In genomic region chr19:12782174-12782423, GRCh38 we compare ENCODE assay signal across 8 cellular contexts. TPM values are rescaled to one million over a fixed set of nuclear protein-coding genes. Genes with fewer than 3 reads are reported as not detected.
DNase-seq lines count a peak whose midpoint lies in the region; ATAC-seq and TF ChIP-seq lines count a peak whose summit lies in the region.

No MANE protein-coding gene starts in this region.

- H3K14ac ChIP-seq in IMR-90 (replicated peaks; ENCODE audit: low read depth, low read length) = peak overlapping the region; percentile 99

- peaks cover 40% of the 10 kb centered on the region for H3K4me1 Mint-ChIP-seq in CD14-positive monocyte
- peaks cover 25 to 26% of the 10 kb centered on the region in 2 donors for H3K4me1 Mint-ChIP-seq in natural killer cell treated with Interleukin-12 subunit alpha and Interleukin-12 subunit beta and Interleukin-15 and Interleukin-18, amount 100 ng/mL, for 72 hours (ENCODE audit: low read depth in 2 of 2)

- TF ChIP-seq CTCF in CD14-positive monocyte (IDR thresholded peaks at IDR 0.05) (no peak), IMR-90 (conservative IDR thresholded peaks at IDR 0.05; ENCODE audit: low read depth, low read length) (no peak)

- H3K4ac ChIP-seq in IMR-90 (ENCODE audit: low read depth, low read length) = peak overlapping the region; percentile 100

- H3K27me3 ChIP-seq in IMR-90 (ENCODE audit: control insufficient read depth, insufficient read depth, low read length) = no peaks in the 10 kb centered on the region

- dilution Hi-C loops in IMR-90 (cut with HindIII; ENCODE audit: low sequenced_read_pairs, unreplicated experiment) = no loop called here

- peak overlapping the region; percentile 96 for H3K4me2 ChIP-seq in IMR-90 (ENCODE audit: low read depth, low read length)

- peak overlapping the region; percentile 88 to 91 for H3K4me3 Mint-ChIP-seq in CD14-positive monocyte
- H3K4me3 Mint-ChIP-seq in natural killer cell treated with Interleukin-12 subunit alpha and Interleukin-12 subunit beta and Interleukin-15 and Interleukin-18, amount 100 ng/mL, for 72 hours = peak overlapping the region; percentile 84

- H3K56ac ChIP-seq in IMR-90 (ENCODE audit: extremely low read depth, insufficient read depth, low read length) = peak overlapping the region; percentile 82

- no peak for TF ChIP-seq RAD21 in IMR-90 (IDR thresholded peaks at IDR 0.05; ENCODE audit: low read length)

- peak overlapping the region; percentile 97 for H4K91ac ChIP-seq in IMR-90 (ENCODE audit: insufficient read depth, low read depth, low read length)

- peak overlapping the region; percentile 94 for H2BK15ac ChIP-seq in IMR-90 (ENCODE audit: low read depth, low read length)

- H3K27me3 Mint-ChIP-seq in CD14-positive monocyte (ENCODE audit: low read depth in 3 of 3) = peaks cover 0 to 7% (median 3%) of the 10 kb centered on the region in 3 donors
- no peaks in the 10 kb centered on the region for H3K27me3 Mint-ChIP-seq in natural killer cell treated with Interleukin-12 subunit alpha and Interleukin-12 subunit beta and Interleukin-15 and Interleukin-18, amount 100 ng/mL, for 72 hours

- peaks cover 0 to 45% of the 10 kb centered on the region in 2 experiments; a peak in 3 of 4 replicates for H3K79me1 ChIP-seq in IMR-90 (ENCODE audit: low read depth in 1 of 2, low read length in 2 of 2)

- H3K9ac ChIP-seq in IMR-90 (ENCODE audit: low read depth, low read length) = peak overlapping the region; percentile 79

- BruUV-seq in IMR-90 (replicated peaks; lab: Mats Ljungman, UMichigan) = no TSS peak

- no peak; the same call in 1 of the 2 replicates for TF ChIP-seq POLR2A in IMR-90 (IDR thresholded peaks at IDR 0.05; ENCODE audit: low read depth, low read length)
- TF ChIP-seq POLR2A in GM18505 (IDR thresholded peaks at IDR 0.05; ENCODE audit: borderline replicate concordance, extremely low read depth, insufficient read depth, insufficient read length) = no peak

- peak overlapping the region; percentile 92 for H3K23ac ChIP-seq in IMR-90 (ENCODE audit: low read depth, low read length)

- peaks cover 3% of the 10 kb centered on the region; the same call in 1 of the 2 replicates for H4K20me1 ChIP-seq in IMR-90 (ENCODE audit: insufficient read depth, low read length)

- H2BK5ac ChIP-seq in IMR-90 (ENCODE audit: low read depth, low read length, poor library complexity, severe bottlenecking) = peak overlapping the region; percentile 95

- H3K27ac Mint-ChIP-seq in CD14-positive monocyte = peak overlapping the region in 2 of 7 donors; percentile 96 to 99
- H3K27ac Mint-ChIP-seq in natural killer cell treated with Interleukin-12 subunit alpha and Interleukin-12 subunit beta and Interleukin-15 and Interleukin-18, amount 100 ng/mL, for 72 hours = peak overlapping the region in 1 of 2 donors; percentile 81

- peak overlapping the region; percentile 99 for H2AK5ac ChIP-seq in IMR-90 (ENCODE audit: low read depth, low read length)

- peak overlapping the region; percentile 89 for H3K27ac ChIP-seq in IMR-90 (ENCODE audit: insufficient read depth, low read length)

- intact Hi-C loops in CD14-positive monocyte (cut with micrococcal nuclease) = loop anchor here (1.0 to 10.0 kb wide), 2 partner anchors 9 to 1063 kb away; partner anchors contain the start of gene JUNB (in 1 of the 2)
- intact Hi-C loops in IMR-90 (cut with micrococcal nuclease) = no loop called here

- H2AFZ ChIP-seq in IMR-90 (replicated peaks; ENCODE audit: low read length, poor library complexity) = peak overlapping the region; percentile 97

- peak overlapping the region; percentile 96 for H4K5ac ChIP-seq in IMR-90 (ENCODE audit: low read depth, low read length)

- peaks cover 49% of the 10 kb centered on the region for H3K4me1 ChIP-seq in IMR-90 (ENCODE audit: control insufficient read depth, insufficient read depth, low read length)

- H2BK120ac ChIP-seq in IMR-90 (ENCODE audit: low read depth, low read length) = peak overlapping the region; percentile 90

- H4K8ac ChIP-seq in IMR-90 (ENCODE audit: low read depth in 2 of 2, low read length in 2 of 2) = peak overlapping the region; percentile 92 to 98

- peak overlapping the region; percentile 50 for H3K4me3 ChIP-seq in IMR-90 (ENCODE audit: insufficient read depth, low read depth, low read length)

- no peaks in the 10 kb centered on the region for H3K9me3 Mint-ChIP-seq in CD14-positive monocyte
- H3K9me3 Mint-ChIP-seq in natural killer cell treated with Interleukin-12 subunit alpha and Interleukin-12 subunit beta and Interleukin-15 and Interleukin-18, amount 100 ng/mL, for 72 hours = no peaks in the 10 kb centered on the region

- peak overlapping the region; percentile 91 for H2BK20ac ChIP-seq in IMR-90 (ENCODE audit: low read depth, low read length)

- no peaks in the 10 kb centered on the region for H3K36me3 Mint-ChIP-seq in CD14-positive monocyte
- no peaks in the 10 kb centered on the region for H3K36me3 Mint-ChIP-seq in natural killer cell treated with Interleukin-12 subunit alpha and Interleukin-12 subunit beta and Interleukin-15 and Interleukin-18, amount 100 ng/mL, for 72 hours

- no peaks in the 10 kb centered on the region for H3K9me3 ChIP-seq in IMR-90 (ENCODE audit: control insufficient read depth, insufficient read depth, low read length)

- H3K9me1 ChIP-seq in IMR-90 (ENCODE audit: insufficient read depth, low read length) = peaks cover 36% of the 10 kb centered on the region

- CTCF ChIA-PET in IMR-90 (lab: Yijun Ruan, JAX) = interaction anchor here (1.0 to 1.4 kb wide), 3 partner anchors 14 to 66 kb away, joined by 3 to 5 read pairs (median 3); no protein-coding TSS in a partner anchor

- ATAC-seq in IMR-90 (ENCODE audit: low read depth) (no peak), GM18505 (IDR thresholded peaks at IDR 0.05; ENCODE audit: unreplicated experiment) (no peak), HG03521 (IDR thresholded peaks at IDR 0.05; ENCODE audit: unreplicated experiment) (no peak)
- ATAC-seq in natural killer cell treated with Interleukin-12 subunit alpha and Interleukin-12 subunit beta and Interleukin-15 and Interleukin-18, amount 100 ng/mL, for 72 hours = no peak

- in situ Hi-C loops in IMR-90 (cut with MboI; ENCODE audit: low sequenced_read_pairs) = loop anchor here (25.0 kb wide), 1 partner anchor 1055 kb away; no protein-coding TSS in a partner anchor

- no peaks in the 10 kb centered on the region for H3K36me3 ChIP-seq in IMR-90 (ENCODE audit: control insufficient read depth, insufficient read depth, low read length)

- POLR2A ChIA-PET in IMR-90 (lab: Charles Lee; ENCODE audit: unreplicated experiment) = interaction anchor here (0.6 to 1.6 kb wide), 2 partner anchors 10 to 83 kb away, joined by 3 to 11 read pairs; partner anchors contain the start of gene JUNB

- H2AK9ac ChIP-seq in IMR-90 (replicated peaks; ENCODE audit: low read depth, low read length, poor library complexity) = peak overlapping the region; percentile 98

- peak overlapping the region; percentile 99 for H3K18ac ChIP-seq in IMR-90 (ENCODE audit: low read depth, low read length)

- 7% methylated on average over 10 of the region's 12 CpGs; no CpG with 5 or more reads in 1 of the 2 experiments for WGBS in IMR-90 (ENCODE audit: extremely low coverage in 2 of 2, insufficient read length in 1 of 2), 2 experiments

- DNase-seq in CD14-positive monocyte (ENCODE audit: low spot score) (no peak), IMR-90 (no peak), dermis microvascular lymphatic vessel endothelial cell (ENCODE audit: low read depth in 2 of 2) (peak; percentile 90 to 95), NCI-H526 (lab: John Stamatoyannopoulos, UW) (no peak), SHP77 treated with DMSO at 0.1 percent for 48 hours (lab: John Stamatoyannopoulos, UW) (no peak)
- no peak for DNase-seq in natural killer cell treated with Interleukin-12 subunit alpha and Interleukin-12 subunit beta and Interleukin-15 and Interleukin-18, amount 100 ng/mL, for 72 hours (ENCODE audit: low spot score)

RNA-seq across cellular contexts. Expression of gene HOOK2, which starts 6.7 kb away (rescaled TPM):
- 1 to 10 TPM in 1 of 2 donors, under 1 TPM in 1; 0.55 to 1.1 TPM for polyA plus RNA-seq in CD14-positive monocyte
- total RNA-seq in IMR-90 (2012; rRNA removed) = 7.5 and 8.1 TPM in 2 replicates
- 11.0 and 21.6 TPM in 2 replicates for polyA plus RNA-seq in IMR-90 (2012; rRNA removed)
- 8.9 and 9.7 TPM in 2 replicates for polyA plus RNA-seq in IMR-90 (2012; cell fraction: cytosol; rRNA removed)
- polyA plus RNA-seq in IMR-90 (2012; cell fraction: nucleus; rRNA removed; ENCODE audit: low replicate concordance) = 97.7 and 107 TPM in 2 replicates
- total RNA-seq in dermis microvascular lymphatic vessel endothelial cell = 6.2 and 12.0 TPM in 2 replicates
- total RNA-seq in natural killer cell treated with Interleukin-12 subunit alpha and Interleukin-12 subunit beta and Interleukin-15 and Interleukin-18, amount 100 ng/mL, for 72 hours = 10 to 100 TPM; 19.5 to 20.7 TPM

RNA-seq across cellular contexts. Expression of gene JUNB, which starts 9.2 kb away (rescaled TPM):
- 1,000 to 10,000 TPM; 1,279 to 1,468 TPM for polyA plus RNA-seq in CD14-positive monocyte
- total RNA-seq in IMR-90 (2012; rRNA removed) = 20.8 and 32.8 TPM in 2 replicates
- 109 and 141 TPM in 2 replicates for polyA plus RNA-seq in IMR-90 (2012; rRNA removed)
- polyA plus RNA-seq in IMR-90 (2012; cell fraction: cytosol; rRNA removed) = 306 and 706 TPM in 2 replicates
- 702 and 1,034 TPM in 2 replicates for polyA plus RNA-seq in IMR-90 (2012; cell fraction: nucleus; rRNA removed; ENCODE audit: low replicate concordance)
- total RNA-seq in dermis microvascular lymphatic vessel endothelial cell = 71.4 and 164 TPM in 2 replicates
- 100 to 1,000 TPM; 252 to 329 TPM for total RNA-seq in natural killer cell treated with Interleukin-12 subunit alpha and Interleukin-12 subunit beta and Interleukin-15 and Interleukin-18, amount 100 ng/mL, for 72 hours

RNA-seq across cellular contexts. Expression of gene PRDX2, which starts 19.5 kb away (rescaled TPM):
- polyA plus RNA-seq in CD14-positive monocyte = 10 to 100 TPM; 46.7 to 71.5 TPM
- 351 and 371 TPM in 2 replicates for total RNA-seq in IMR-90 (2012; rRNA removed)
- polyA plus RNA-seq in IMR-90 (2012; rRNA removed) = 378 and 383 TPM in 2 replicates
- polyA plus RNA-seq in IMR-90 (2012; cell fraction: cytosol; rRNA removed) = 593 and 596 TPM in 2 replicates
- polyA plus RNA-seq in IMR-90 (2012; cell fraction: nucleus; rRNA removed; ENCODE audit: low replicate concordance) = 149 and 228 TPM in 2 replicates
- 199 and 256 TPM in 2 replicates for total RNA-seq in dermis microvascular lymphatic vessel endothelial cell
- total RNA-seq in natural killer cell treated with Interleukin-12 subunit alpha and Interleukin-12 subunit beta and Interleukin-15 and Interleukin-18, amount 100 ng/mL, for 72 hours = 100 to 1,000 TPM; 150 to 226 TPM

RNA-seq across cellular contexts. Expression of gene THSD8, which starts 19.8 kb away (rescaled TPM):
- polyA plus RNA-seq in CD14-positive monocyte (1 to 10 TPM in 1 of 2 donors, not detected in 1; 4.0 TPM), IMR-90 (2012; rRNA removed) (0.68 and 0.90 TPM in 2 replicates)
- total RNA-seq in IMR-90 (2012; rRNA removed) (not detected in 2 replicates), dermis microvascular lymphatic vessel endothelial cell (not detected in 2 replicates)
- not detected in 2 replicates for polyA plus RNA-seq in IMR-90 (2012; cell fraction: cytosol; rRNA removed)
- 0.73 TPM in 1 of 2 replicates, not detected in the other for polyA plus RNA-seq in IMR-90 (2012; cell fraction: nucleus; rRNA removed; ENCODE audit: low replicate concordance)
- 10 to 100 TPM in 1 of 2 donors, 1 to 10 TPM in 1; 8.7 to 19.5 TPM for total RNA-seq in natural killer cell treated with Interleukin-12 subunit alpha and Interleukin-12 subunit beta and Interleukin-15 and Interleukin-18, amount 100 ng/mL, for 72 hours

RNA-seq across cellular contexts. Expression of gene RNASEH2A, which starts 24.3 kb away (rescaled TPM):
- 10 to 100 TPM; 15.2 to 21.5 TPM for polyA plus RNA-seq in CD14-positive monocyte
- total RNA-seq in IMR-90 (2012; rRNA removed) = 44.6 and 45.5 TPM in 2 replicates
- 34.9 and 39.4 TPM in 2 replicates for polyA plus RNA-seq in IMR-90 (2012; rRNA removed)
- 25.7 and 52.6 TPM in 2 replicates for polyA plus RNA-seq in IMR-90 (2012; cell fraction: cytosol; rRNA removed)
- polyA plus RNA-seq in IMR-90 (2012; cell fraction: nucleus; rRNA removed; ENCODE audit: low replicate concordance) = 20.0 and 25.4 TPM in 2 replicates
- total RNA-seq in dermis microvascular lymphatic vessel endothelial cell = 15.0 and 16.6 TPM in 2 replicates
- 10 to 100 TPM; 20.8 to 63.5 TPM for total RNA-seq in natural killer cell treated with Interleukin-12 subunit alpha and Interleukin-12 subunit beta and Interleukin-15 and Interleukin-18, amount 100 ng/mL, for 72 hours

Comparison
In these comparisons a context has a peak if more than half of its experiments do, and no peak if none do; other contexts are left out.
1. DNase-seq: peak in dermis microvascular lymphatic vessel endothelial cell (2 of 2); none in CD14-positive monocyte (single experiment), IMR-90 (single experiment), natural killer cell treated with Interleukin-12 subunit alpha and Interleukin-12 subunit beta and Interleukin-15 and Interleukin-18, amount 100 ng/mL, for 72 hours (single experiment), NCI-H526 (0 of 2) and SHP77 treated with DMSO at 0.1 percent for 48 hours (single experiment).